In genomic region chr1:173202430-173203145, GRCh38 we compare ENCODE assay signal across 8 cellular contexts. TPM values are rescaled to one million over a fixed set of nuclear protein-coding genes. Genes with fewer than 3 reads are reported as not detected.
DNase-seq lines count a peak whose midpoint lies in the region; ATAC-seq and TF ChIP-seq lines count a peak whose summit lies in the region.

No MANE protein-coding gene starts in this region.

- H4K20me1 ChIP-seq in osteoblast (ENCODE audit: insufficient read depth, low read length) = no peaks in the 10 kb centered on the region

- peak; percentile 57 for DNase-seq in DMS114 treated with DMSO at 0.1 percent for 48 hours (lab: John Stamatoyannopoulos, UW; ENCODE audit: unreplicated experiment)
- peak; percentile 21 for DNase-seq in HPDE6-E6E7 (ENCODE audit: extremely low spot score)
- peak; percentile 74 for DNase-seq in SKM-1 (lab: John Stamatoyannopoulos, UW; ENCODE audit: unreplicated experiment)
- peak; percentile 91 for DNase-seq in fibroblast of peridontal ligament (ENCODE audit: extremely low read depth)
- DNase-seq in osteoblast (ENCODE audit: insufficient read length, low spot score, missing footprints) = no peak

- H3K79me2 ChIP-seq in osteoblast (ENCODE audit: insufficient read depth, low read length) = no peaks in the 10 kb centered on the region

- ATAC-seq in GM21367 (IDR thresholded peaks at IDR 0.05; ENCODE audit: unreplicated experiment) (no peak), HG03439 (IDR thresholded peaks at IDR 0.05; ENCODE audit: unreplicated experiment) (no peak), GM19467 (IDR thresholded peaks at IDR 0.05; ENCODE audit: unreplicated experiment) (no peak)

- peak; percentile 67 for TF ChIP-seq CTCF in osteoblast (IDR thresholded peaks at IDR 0.05; ENCODE audit: extremely low read depth, low read depth, low read length)

- H3K36me3 ChIP-seq in osteoblast (ENCODE audit: insufficient read depth, low read length) = no peaks in the 10 kb centered on the region

- H3K27me3 ChIP-seq in osteoblast (ENCODE audit: insufficient read depth, low read length) = no peaks in the 10 kb centered on the region

- no peaks in the 10 kb centered on the region for H3K9me3 ChIP-seq in osteoblast (ENCODE audit: low read depth, low read length)

- peak overlapping the region; percentile 10 for H3K27ac ChIP-seq in osteoblast (ENCODE audit: low read depth, low read length)

- H3K4me2 ChIP-seq in osteoblast (ENCODE audit: insufficient read depth, low read length) = peak overlapping the region; percentile 3

- H3K4me1 ChIP-seq in osteoblast (ENCODE audit: insufficient read depth, low read length) = peaks cover 24% of the 10 kb centered on the region

- H3K4me3 ChIP-seq in osteoblast (ENCODE audit: insufficient read depth, low read length) = no peak overlapping the region

- no peak overlapping the region for H2AFZ ChIP-seq in osteoblast (ENCODE audit: low read length)

RNA-seq across cellular contexts. Expression of gene TNFSF4, which starts 4.5 kb away (rescaled TPM):
- 0.59 and 1.1 TPM in 2 replicates for total RNA-seq in osteoblast
